Comparison of ENCODE assay signal across 2 cellular contexts in genomic region chr4:92988301-92988700, GRCh38.
TF ChIP-seq lines count a peak whose summit lies in the region.

No MANE protein-coding gene starts in this region.

TF ChIP-seq in H1, 55 proteins besides CTCF, POLR2A, EP300 and RAD21 (continued from another document):
- no peak for TF ChIP-seq ATF2 (IDR thresholded peaks at IDR 0.05; ENCODE audit: low read length)
TF ChIP-seq in H1: peak in this region for 1.

TF ChIP-seq in liver, 16 proteins besides CTCF, POLR2A, EP300 and RAD21 (continued from another document):
- TF ChIP-seq ATF3 (IDR thresholded peaks at IDR 0.05) (peak; percentile 28), FOXA1 (IDR thresholded peaks at IDR 0.05) (no peak), HNF4A (conservative IDR thresholded peaks at IDR 0.05) (peak; percentile 60 to 65), HNF4G (IDR thresholded peaks at IDR 0.05) (no peak), YY1 (IDR thresholded peaks at IDR 0.05) (no peak), EGR1 (IDR thresholded peaks at IDR 0.05; ENCODE audit: low read depth in 2 of 2) (no peak), FOXA2 (IDR thresholded peaks at IDR 0.05) (no peak), REST (IDR thresholded peaks at IDR 0.05) (no peak), GABPA (IDR thresholded peaks at IDR 0.05 in 1 of 2, conservative IDR thresholded peaks at IDR 0.05 in 1 of 2) (no peak), MAX (IDR thresholded peaks at IDR 0.05) (peak; percentile 9), ZBTB33 (IDR thresholded peaks at IDR 0.05) (no peak), RXRA (IDR thresholded peaks at IDR 0.05) (peak; percentile 24 to 57), JUND (IDR thresholded peaks at IDR 0.05) (peak; percentile 33 to 82)
